Comparison of ENCODE assay signal across 1 cellular context in the genomic region with DNA sequence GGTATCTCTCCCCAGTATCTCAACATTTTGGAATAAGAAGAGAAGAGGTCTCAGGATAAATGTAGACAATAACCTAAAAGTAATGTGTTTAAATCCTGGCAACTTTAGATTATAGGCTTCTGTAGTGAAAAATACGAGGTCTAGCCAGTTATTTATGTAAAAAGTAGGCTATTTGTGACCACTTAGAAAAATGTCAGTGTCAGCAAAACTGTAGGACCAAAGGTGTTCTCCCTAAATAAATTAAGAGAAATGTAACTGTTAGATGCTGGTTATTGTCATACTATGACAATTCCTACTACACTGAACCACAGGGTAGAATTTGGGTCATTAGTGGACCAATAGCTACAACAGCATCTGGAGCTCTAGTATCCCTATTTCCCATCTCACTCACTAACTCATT.
TF ChIP-seq lines count a peak whose summit lies in the region.

No MANE protein-coding gene starts in this region.

TF ChIP-seq in K562, 482 proteins besides CTCF, POLR2A, EP300 and RAD21:
- TF ChIP-seq ZNF184 (CRISPR knock-in tag; IDR thresholded peaks at IDR 0.05) (no peak), CBFB (CRISPR knock-in tag; IDR thresholded peaks at IDR 0.05) (no peak), MAFK (IDR thresholded peaks at IDR 0.05; ENCODE audit: low read length) (peak; percentile 89), MAFF (IDR thresholded peaks at IDR 0.05; ENCODE audit: low read length) (peak; percentile 86), NFE2 (IDR thresholded peaks at IDR 0.05; ENCODE audit: low read depth) (no peak), ZNF316 (IDR thresholded peaks at IDR 0.05) (peak; percentile 87), MAFG (tag; conservative IDR thresholded peaks at IDR 0.05) (peak; percentile 64), SAFB2 (IDR thresholded peaks at IDR 0.05; ENCODE audit: borderline replicate concordance, low read depth, low read length, severe bottlenecking) (no peak), HDAC8 (tag; IDR thresholded peaks at IDR 0.05) (no peak), ELF1 (tag; IDR thresholded peaks at IDR 0.05) (no peak), C11orf30 (IDR thresholded peaks at IDR 0.05; ENCODE audit: low read depth) (peak; percentile 75), TCF7L2 (IDR thresholded peaks at IDR 0.05; ENCODE audit: low read depth, low read length) (no peak)
- TF ChIP-seq, protein P1, sequence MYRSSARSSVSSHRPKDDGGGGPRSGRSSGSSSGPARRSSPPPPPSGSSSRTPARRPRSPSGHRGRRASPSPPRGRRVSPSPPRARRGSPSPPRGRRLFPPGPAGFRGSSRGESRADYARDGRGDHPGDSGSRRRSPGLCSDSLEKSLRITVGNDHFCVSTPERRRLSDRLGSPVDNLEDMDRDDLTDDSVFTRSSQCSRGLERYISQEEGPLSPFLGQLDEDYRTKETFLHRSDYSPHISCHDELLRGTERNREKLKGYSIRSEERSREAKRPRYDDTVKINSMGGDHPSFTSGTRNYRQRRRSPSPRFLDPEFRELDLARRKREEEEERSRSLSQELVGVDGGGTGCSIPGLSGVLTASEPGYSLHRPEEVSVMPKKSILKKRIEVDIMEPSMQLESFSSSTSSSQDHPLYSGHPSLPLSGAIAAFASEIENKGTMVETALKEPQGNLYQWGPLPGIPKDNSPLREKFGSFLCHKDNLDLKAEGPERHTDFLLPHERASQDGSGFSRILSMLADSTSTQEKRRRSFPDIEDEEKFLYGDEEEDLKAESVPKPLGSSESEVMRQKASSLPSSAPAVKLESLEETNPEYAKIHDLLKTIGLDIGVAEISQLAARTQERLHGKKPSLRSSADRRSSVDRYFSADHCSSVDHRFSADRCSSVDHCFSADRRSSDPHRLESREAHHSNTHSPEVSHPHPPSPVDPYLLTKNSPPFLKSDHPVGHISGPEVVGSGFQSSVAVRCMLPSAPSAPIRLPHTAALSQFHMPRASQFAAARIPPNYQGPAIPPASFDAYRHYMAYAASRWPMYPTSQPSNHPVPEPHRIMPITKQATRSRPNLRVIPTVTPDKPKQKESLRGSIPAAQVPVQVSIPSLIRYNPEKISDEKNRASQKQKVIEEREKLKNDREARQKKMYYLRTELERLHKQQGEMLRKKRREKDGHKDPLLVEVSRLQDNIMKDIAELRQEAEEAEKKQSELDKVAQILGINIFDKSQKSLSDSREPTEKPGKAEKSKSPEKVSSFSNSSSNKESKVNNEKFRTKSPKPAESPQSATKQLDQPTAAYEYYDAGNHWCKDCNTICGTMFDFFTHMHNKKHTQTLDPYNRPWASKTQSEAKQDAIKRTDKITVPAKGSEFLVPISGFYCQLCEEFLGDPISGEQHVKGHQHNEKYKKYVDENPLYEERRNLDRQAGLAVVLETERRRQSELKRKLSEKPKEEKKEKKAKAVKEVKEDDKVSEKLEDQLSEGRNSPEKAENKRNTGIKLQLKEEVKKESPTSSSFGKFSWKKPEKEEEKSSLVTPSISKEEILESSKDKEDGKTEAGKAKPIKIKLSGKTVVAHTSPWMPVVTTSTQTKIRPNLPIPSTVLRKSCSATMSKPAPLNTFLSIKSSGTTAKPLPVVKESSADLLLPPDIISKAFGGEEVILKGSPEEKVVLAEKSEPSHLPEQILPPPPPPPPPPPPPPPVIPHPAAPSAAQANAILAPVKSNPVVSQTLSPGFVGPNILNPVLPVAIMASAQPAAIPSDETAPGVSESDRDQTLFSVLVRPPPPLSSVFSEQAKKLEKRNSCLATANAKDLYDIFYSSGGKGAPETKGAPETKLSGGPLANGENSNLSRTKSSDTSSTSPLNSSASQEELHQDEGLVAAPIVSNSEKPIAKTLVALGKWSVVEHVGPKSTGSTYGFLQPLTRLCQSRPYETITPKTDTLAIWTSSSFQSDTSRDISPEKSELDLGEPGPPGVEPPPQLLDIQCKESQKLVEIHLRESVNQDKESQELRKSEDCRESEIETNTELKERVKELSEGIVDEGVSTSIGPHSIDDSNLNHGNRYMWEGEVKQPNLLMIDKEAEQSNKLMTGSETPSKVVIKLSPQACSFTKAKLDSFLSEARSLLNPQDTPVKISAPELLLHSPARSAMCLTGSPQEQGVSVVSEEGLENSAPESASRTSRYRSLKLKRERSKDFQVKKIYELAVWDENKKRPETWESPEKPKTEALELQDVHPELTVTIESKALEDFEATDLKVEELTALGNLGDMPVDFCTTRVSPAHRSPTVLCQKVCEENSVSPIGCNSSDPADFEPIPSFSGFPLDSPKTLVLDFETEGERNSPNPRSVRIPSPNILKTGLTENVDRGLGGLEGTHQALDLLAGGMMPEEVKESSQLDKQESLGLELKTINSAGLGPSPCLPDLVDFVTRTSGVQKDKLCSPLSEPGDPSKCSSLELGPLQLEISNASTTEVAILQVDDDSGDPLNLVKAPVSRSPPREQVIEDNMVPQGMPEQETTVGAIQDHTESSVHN (IDR thresholded peaks at IDR 0.05; ENCODE audit: borderline replicate concordance in 1 of 2, low read depth in 1 of 2) = no peak
- TF ChIP-seq, protein P2, sequence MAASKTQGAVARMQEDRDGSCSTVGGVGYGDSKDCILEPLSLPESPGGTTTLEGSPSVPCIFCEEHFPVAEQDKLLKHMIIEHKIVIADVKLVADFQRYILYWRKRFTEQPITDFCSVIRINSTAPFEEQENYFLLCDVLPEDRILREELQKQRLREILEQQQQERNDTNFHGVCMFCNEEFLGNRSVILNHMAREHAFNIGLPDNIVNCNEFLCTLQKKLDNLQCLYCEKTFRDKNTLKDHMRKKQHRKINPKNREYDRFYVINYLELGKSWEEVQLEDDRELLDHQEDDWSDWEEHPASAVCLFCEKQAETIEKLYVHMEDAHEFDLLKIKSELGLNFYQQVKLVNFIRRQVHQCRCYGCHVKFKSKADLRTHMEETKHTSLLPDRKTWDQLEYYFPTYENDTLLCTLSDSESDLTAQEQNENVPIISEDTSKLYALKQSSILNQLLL (CRISPR knock-in tag; IDR thresholded peaks at IDR 0.05; ENCODE audit: borderline replicate concordance) = no peak
